In the genomic region with DNA sequence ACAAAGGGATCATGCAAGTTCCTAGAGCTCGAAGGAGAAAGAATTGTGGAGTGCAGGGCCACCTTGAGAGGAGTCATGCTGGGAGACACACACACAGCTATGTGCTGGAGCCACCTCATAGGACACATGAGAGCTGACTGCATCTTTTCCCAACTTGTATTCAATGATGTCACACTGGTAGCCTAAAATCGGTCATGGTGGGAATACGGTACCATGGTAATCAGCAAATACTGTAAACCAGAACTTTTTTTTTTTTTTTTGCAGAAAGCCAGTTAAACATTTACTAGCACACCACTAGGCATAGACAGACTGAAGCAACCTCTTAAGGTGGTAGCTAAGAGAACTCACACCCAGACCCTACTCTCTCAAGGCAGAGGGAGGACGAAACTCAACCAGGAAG, we compare ENCODE assay signal across 20 cellular contexts. TPM values are rescaled to one million over a fixed set of nuclear protein-coding genes. Genes with fewer than 3 reads are reported as not detected.
DNase-seq lines count a peak whose midpoint lies in the region; ATAC-seq, FAIRE-seq and TF ChIP-seq lines count a peak whose summit lies in the region.
"Had no signal": no experiment of that assay in that cellular context is flagged by ENCODE, and none has a peak within 500 bp of the region (broad histone marks: within the 10 kb centered on the region; RNA-seq: fewer than 3 reads in every experiment).

No MANE protein-coding gene starts in this region.

- no peak overlapping the region for H2BK5ac ChIP-seq in H9 (ENCODE audit: insufficient read length, low read length)

- H3K9me3 Mint-ChIP-seq in H9, result no peaks in the 10 kb centered on the region
- H3K9me3 Mint-ChIP-seq: CD8-positive, alpha-beta T cell; GM23338 had no signal

- H3K9ac ChIP-seq in OCI-LY3 (ENCODE audit: low read length), result peak overlapping the region; percentile 6; the same call in 1 of the 2 replicates
- H3K9ac ChIP-seq in HepG2 (ENCODE audit: insufficient read depth, low read depth, low read length), result no peak overlapping the region
- H3K9ac ChIP-seq in H9 (ENCODE audit: extremely low read depth, insufficient read length, low read length), result no peak overlapping the region
- H3K9ac ChIP-seq: BLaER1 had no signal

- H4K5ac ChIP-seq in H9 (ENCODE audit: insufficient read length, low read depth, low read length), result no peak overlapping the region

- no peak overlapping the region for H3K14ac ChIP-seq in H9 (ENCODE audit: insufficient read depth, low read length)

- intact Hi-C loops in body of pancreas (cut with DNase I) (no loop called here), HepG2 (cut with micrococcal nuclease; ENCODE audit: unreplicated experiment) (no loop called here)

- no peak overlapping the region for H2BK120ac ChIP-seq in H9 (ENCODE audit: low read depth, low read length, poor library complexity, severe bottlenecking)

- no peaks in the 10 kb centered on the region for H3K9me3 ChIP-seq in OCI-LY3 (ENCODE audit: insufficient read depth, low read length)
- H3K9me3 ChIP-seq in body of pancreas, result no peaks in the 10 kb centered on the region
- H3K9me3 ChIP-seq in HepG2 (ENCODE audit: low read length), result no peaks in the 10 kb centered on the region
- no peaks in the 10 kb centered on the region for H3K9me3 ChIP-seq in HAP-1
- no peaks in the 10 kb centered on the region for H3K9me3 ChIP-seq in H9 (ENCODE audit: control insufficient read depth, low read depth, low read length)
- H3K9me3 ChIP-seq: BLaER1, Caco-2 had no signal

- no peak overlapping the region for H3K56ac ChIP-seq in H9 (ENCODE audit: insufficient read length, low read depth, low read length)

- H3K79me2 ChIP-seq in OCI-LY3 (ENCODE audit: low read length) (no peaks in the 10 kb centered on the region), HepG2 (ENCODE audit: insufficient read depth, low read length) (no peaks in the 10 kb centered on the region), H9 (ENCODE audit: insufficient read depth, low read length) (no peaks in the 10 kb centered on the region)

- FAIRE-seq in HepG2 (lab: Jason Lieb, UNC), result no peak
- FAIRE-seq: GM12891, GM18507 had no signal

- WGBS in body of pancreas, 2 donors, result 55% methylated on average over 4 of the region's 4 CpGs
- WGBS in HepG2 (ENCODE audit: low lambda C conversion rate), result 17% methylated on average over 4 of the region's 4 CpGs
- no CpG with 5 or more reads among the region's 4 CpGs for WGBS in H9 (ENCODE audit: extremely low coverage, insufficient read length, low lambda C conversion rate)

- H3K4me3 Mint-ChIP-seq in H9, result no peak overlapping the region
- H3K4me3 Mint-ChIP-seq: B cell; CD4-positive, CD25-positive, alpha-beta regulatory T cell; CD8-positive, alpha-beta T cell; GM23338 had no signal

- H3K27me3 Mint-ChIP-seq in H9 (ENCODE audit: low read depth), result no peaks in the 10 kb centered on the region; the same call in none of the 2 replicates

- H4K8ac ChIP-seq in H9 (replicated peaks; ENCODE audit: insufficient read length, low read depth, low read length), result no peak overlapping the region

- H2BK20ac ChIP-seq in H9 (ENCODE audit: low read depth, low read length, poor library complexity, severe bottlenecking), result no peak overlapping the region

- no peaks in the 10 kb centered on the region for H3K4me1 Mint-ChIP-seq in H9
- H3K4me1 Mint-ChIP-seq: GM23338 had no signal

- H3K4me1 ChIP-seq in OCI-LY3 (ENCODE audit: low read length), result peaks cover 52% of the 10 kb centered on the region
- peaks cover 10% of the 10 kb centered on the region for H3K4me1 ChIP-seq in body of pancreas
- H3K4me1 ChIP-seq in HepG2 (ENCODE audit: insufficient read depth, low read length), result peaks cover 37% of the 10 kb centered on the region
- H3K4me1 ChIP-seq in HAP-1, result no peaks in the 10 kb centered on the region
- no peaks in the 10 kb centered on the region for H3K4me1 ChIP-seq in H9 (ENCODE audit: insufficient read depth, low read length)
- H3K4me1 ChIP-seq: BLaER1, Caco-2 had no signal

- no peak for TF ChIP-seq POLR2A in body of pancreas (IDR thresholded peaks at IDR 0.05)
- no peak for TF ChIP-seq POLR2A in HepG2 (IDR thresholded peaks at IDR 0.05; ENCODE audit: insufficient read depth in 1 of 2, low read depth in 2 of 2, low read length in 2 of 2)

- H2BK12ac ChIP-seq in H9 (ENCODE audit: insufficient read length, low read depth, low read length), result no peak overlapping the region

- H3K79me1 ChIP-seq in H9 (ENCODE audit: insufficient read depth, low read depth, low read length, poor library complexity, severe bottlenecking), result no peaks in the 10 kb centered on the region

- H2AFZ ChIP-seq in OCI-LY3 (ENCODE audit: low read depth, low read length), result peak overlapping the region; percentile 89; the same call in 1 of the 2 replicates
- no peak overlapping the region for H2AFZ ChIP-seq in HepG2 (ENCODE audit: low read length)
- no peak overlapping the region for H2AFZ ChIP-seq in H9 (ENCODE audit: low read length)
- H2AFZ ChIP-seq: GM23338 had no signal

- H3K27me3 ChIP-seq in OCI-LY3 (ENCODE audit: low read depth, low read length) (no peaks in the 10 kb centered on the region), body of pancreas (no peaks in the 10 kb centered on the region), HepG2 (ENCODE audit: control insufficient read depth in 1 of 2, insufficient read depth in 2 of 2, low read length in 2 of 2) (no peaks in the 10 kb centered on the region; a peak in 2 of 5 replicates), HAP-1 (ENCODE audit: low read depth) (peaks cover 3% of the 10 kb centered on the region; the same call in 1 of the 2 replicates), H9 (ENCODE audit: insufficient read depth, low read length) (no peaks in the 10 kb centered on the region; the same call in 1 of the 2 replicates)
- H3K27me3 ChIP-seq: BLaER1 had no signal

- H3K4ac ChIP-seq in H9 (ENCODE audit: low read depth, low read length), result no peak overlapping the region

- peak; percentile 54 for ATAC-seq in body of pancreas
- peak; percentile 82 for ATAC-seq in HepG2
- ATAC-seq: CD8-positive, alpha-beta T cell; GM23338 had no signal

- H3K36me3 Mint-ChIP-seq in H9 (ENCODE audit: insufficient read depth in 1 of 3, low read depth in 3 of 3), result no peaks in the 10 kb centered on the region
- H3K36me3 Mint-ChIP-seq: CD4-positive, CD25-positive, alpha-beta regulatory T cell; CD8-positive, alpha-beta T cell had no signal

- POLR2A ChIA-PET in HepG2 (lab: Yijun Ruan, JAX), result interaction anchor here (2.1 kb wide), 1 partner anchor 47 kb away, joined by 10 read pairs; a partner anchor contains a TSS

- no peak for TF ChIP-seq EP300 in HepG2 (IDR thresholded peaks at IDR 0.05; ENCODE audit: low read depth in 2 of 2, low read length in 2 of 2)
- TF ChIP-seq EP300 in HepG2 (CRISPR knock-in tag; IDR thresholded peaks at IDR 0.05; ENCODE audit: borderline replicate concordance), result no peak

- H3K4me2 ChIP-seq in OCI-LY3 (ENCODE audit: low read length) (peak overlapping the region; percentile 60), HepG2 (ENCODE audit: low read depth, low read length) (peak overlapping the region; percentile 61), H9 (ENCODE audit: insufficient read depth, insufficient read length, low read length) (no peak overlapping the region)
- H3K4me2 ChIP-seq: BLaER1, GM23338 had no signal

- H2AK5ac ChIP-seq in H9 (ENCODE audit: insufficient read length, low read length), result no peak overlapping the region

- H3K36me3 ChIP-seq in OCI-LY3 (replicated peaks; ENCODE audit: low read depth, low read length) (peaks cover 2% of the 10 kb centered on the region), body of pancreas (replicated peaks in 1 of 2; ENCODE audit: insufficient read depth in 1 of 2, low read depth in 2 of 2) (no peaks in the 10 kb centered on the region), HepG2 (replicated peaks in 1 of 2; ENCODE audit: control insufficient read depth in 1 of 2, insufficient read depth in 2 of 2, low read length in 2 of 2) (no peaks in the 10 kb centered on the region), HAP-1 (replicated peaks) (no peaks in the 10 kb centered on the region)
- H3K36me3 ChIP-seq: BLaER1 had no signal

- no peak overlapping the region for H3K27ac ChIP-seq in OCI-LY3 (ENCODE audit: low read length)
- no peak overlapping the region for H3K27ac ChIP-seq in body of pancreas
- H3K27ac ChIP-seq in HepG2 (ENCODE audit: extremely low read length, insufficient read depth, low read length), result no peak overlapping the region
- no peak overlapping the region for H3K27ac ChIP-seq in H9 (ENCODE audit: insufficient read length, low read depth, low read length)
- H3K27ac ChIP-seq: BLaER1, C4-2B had no signal

- H3K23ac ChIP-seq in H9 (ENCODE audit: insufficient read length, low read depth, low read length), result no peak overlapping the region

- H3K23me2 ChIP-seq in H9 (ENCODE audit: insufficient read length, low read depth, low read length, poor library complexity, severe bottlenecking), result no peaks in the 10 kb centered on the region

- in situ Hi-C loops in HepG2 (cut with HindIII; ENCODE audit: extremely low pct_ligation_motif_present, low pct_unique_long_range_greater_than_20kb) (no loop called here), HAP-1 (cut with MboI; ENCODE audit: low sequenced_read_pairs) (no loop called here)

- no peak for TF ChIP-seq CTCF in OCI-LY3 (IDR thresholded peaks at IDR 0.05; ENCODE audit: low read depth, low read length)
- TF ChIP-seq CTCF in body of pancreas (IDR thresholded peaks at IDR 0.05), result no peak
- no peak for TF ChIP-seq CTCF in HepG2 (CRISPR knock-in tag; IDR thresholded peaks at IDR 0.05)
- no peak for TF ChIP-seq CTCF in H9 (conservative IDR thresholded peaks at IDR 0.05)

- H2BK15ac ChIP-seq in H9 (ENCODE audit: low read depth, low read length), result no peak overlapping the region

- BruUV-seq in HepG2 (replicated peaks; lab: Mats Ljungman, UMichigan), result no TSS peak

- H3K18ac ChIP-seq in H9 (ENCODE audit: insufficient read length, low read depth, low read length), result no peak overlapping the region

- H4K91ac ChIP-seq in H9 (ENCODE audit: insufficient read length, low read depth, low read length), result no peak overlapping the region

- CTCF ChIA-PET in HepG2 (lab: Yijun Ruan, JAX; ENCODE audit: low intra/inter-chr PET ratio, low total read pairs), result no interaction called here

- TF ChIP-seq RAD21 in HepG2 (CRISPR knock-in tag; IDR thresholded peaks at IDR 0.05), result no peak

- H4K20me1 ChIP-seq in OCI-LY3 (ENCODE audit: insufficient read depth, low read length) (no peaks in the 10 kb centered on the region), HepG2 (ENCODE audit: insufficient read depth, low read length) (no peaks in the 10 kb centered on the region), H9 (ENCODE audit: control insufficient read depth, insufficient read depth, insufficient read length) (no peaks in the 10 kb centered on the region)
- H4K20me1 ChIP-seq: BLaER1 had no signal

- no peak for DNase-seq in body of pancreas
- DNase-seq in HepG2 (ENCODE audit: low spot score), result no peak
- peak; percentile 58 for DNase-seq in renal cortical epithelial cell (ENCODE audit: low read depth)
- DNase-seq in HAP-1 (ENCODE audit: low spot score in 2 of 2), result no peak
- no peak for DNase-seq in H9
- DNase-seq in NCI-H187 treated with DMSO at 0.1 percent for 48 hours (lab: John Stamatoyannopoulos, UW), result no peak
- DNase-seq: Caco-2; CD4-positive, CD25-positive, alpha-beta regulatory T cell; CD8-positive, alpha-beta T cell; DMS153; DMS79 treated with DMSO at 0.1 percent for 48 hours; GF-D8; HCEC 1CT had no signal

- no peak overlapping the region for H3T11ph ChIP-seq in H9 (ENCODE audit: low read length)

- H3K27ac Mint-ChIP-seq in H9, result no peak overlapping the region
- H3K27ac Mint-ChIP-seq: B cell; CD4-positive, CD25-positive, alpha-beta regulatory T cell; CD8-positive, alpha-beta T cell; GM23338 had no signal

- H3K4me3 ChIP-seq in OCI-LY3 (ENCODE audit: low read length), result peak overlapping the region; percentile 45; the same call in 1 of the 2 replicates
- H3K4me3 ChIP-seq in body of pancreas, result no peak overlapping the region
- no peak overlapping the region for H3K4me3 ChIP-seq in HepG2 (replicated peaks in 1 of 3; ENCODE audit: insufficient read depth in 1 of 3, low read depth in 2 of 3, low read length in 3 of 3)
- no peak overlapping the region for H3K4me3 ChIP-seq in HAP-1
- H3K4me3 ChIP-seq: BLaER1, GM23338 had no signal

RNA-seq across cellular contexts. Expression of a gene that starts 47.0 kb away (rescaled TPM):
- total RNA-seq in body of pancreas (10 to 100 TPM; 40.0 to 53.1 TPM), HepG2 (2016; rRNA removed; fragmentation: Illumina TruSeq; extraction: Trizol) (38.4 and 40.3 TPM in 2 replicates), renal cortical epithelial cell (41.7 and 59.2 TPM in 2 replicates), H9 (2021) (60.4 and 61.2 TPM in 2 replicates)
- 10.7 and 12.3 TPM in 2 replicates for total RNA-seq in HepG2 (2016; cell fraction: cytosol; rRNA removed; fragmentation: Illumina TruSeq; extraction: Trizol; ENCODE audit: low read depth)
- total RNA-seq in HepG2 (2016; cell fraction: insoluble cytoplasmic fraction; rRNA removed; fragmentation: Illumina TruSeq; extraction: Trizol), result 38.6 and 40.4 TPM in 2 replicates
- 16.8 and 20.9 TPM in 2 replicates for total RNA-seq in HepG2 (2016; cell fraction: membrane; rRNA removed; fragmentation: Illumina TruSeq; extraction: Trizol)
- total RNA-seq in HepG2 (2016; cell fraction: nucleus; rRNA removed; fragmentation: Illumina TruSeq; extraction: Trizol), result 81.6 and 85.4 TPM in 2 replicates
- polyA plus RNA-seq in HepG2 (2011; rRNA removed), result 27.9 and 28.0 TPM in 2 replicates
- 7.7 and 13.6 TPM in 2 replicates for polyA plus RNA-seq in HepG2 (2011; cell fraction: cytosol; rRNA removed)
- 30.7 and 36.2 TPM in 2 replicates for polyA plus RNA-seq in HepG2 (2011; cell fraction: nucleus; rRNA removed)
- 18.1 and 21.3 TPM in 2 replicates for polyA plus RNA-seq in HepG2 (2012)
- polyA plus RNA-seq in HepG2 (2016; cell fraction: cytosol; fragmentation: Illumina TruSeq; extraction: Trizol; ENCODE audit: low read depth), result 1.9 and 2.2 TPM in 2 replicates
- polyA plus RNA-seq in HepG2 (2016; cell fraction: insoluble cytoplasmic fraction; fragmentation: Illumina TruSeq; extraction: Trizol; ENCODE audit: low read depth), result 24.9 and 26.1 TPM in 2 replicates
- 4.1 and 5.1 TPM in 2 replicates for polyA plus RNA-seq in HepG2 (2016; cell fraction: membrane; fragmentation: Illumina TruSeq; extraction: Trizol; ENCODE audit: low read depth)
- polyA plus RNA-seq in HepG2 (2016; cell fraction: nucleus; fragmentation: Illumina TruSeq; extraction: Trizol; ENCODE audit: insufficient read depth, low read depth), result 44.4 and 44.5 TPM in 2 replicates
- polyA minus RNA-seq in HepG2 (2011; rRNA and poly(A)+ RNA removed; ENCODE audit: low replicate concordance), result 62.5 and 66.5 TPM in 2 replicates
- polyA minus RNA-seq in HepG2 (2011; cell fraction: cytosol; rRNA and poly(A)+ RNA removed), result 30.2 and 41.5 TPM in 2 replicates
- polyA minus RNA-seq in HepG2 (2011; cell fraction: nucleus; rRNA and poly(A)+ RNA removed), result 252 and 263 TPM in 2 replicates
